In genomic region chr6:129686941-129687627, GRCh38 we compare ENCODE assay signal across 8 cellular contexts. TPM values are rescaled to one million over a fixed set of nuclear protein-coding genes. Genes with fewer than 3 reads are reported as not detected.
DNase-seq lines count a peak whose midpoint lies in the region; ATAC-seq and TF ChIP-seq lines count a peak whose summit lies in the region.

No MANE protein-coding gene starts in this region.

- CTCF ChIA-PET in activated CD8-positive, alpha-beta memory T cell treated with anti-CD3 and anti-CD28 coated beads, Interleukin-2, amount 10 ng/mL, durations not matched to agents 7 days and 5 days (lab: Charles Lee): interaction anchor here (0.7 to 4.2 kb wide), 8 partner anchors 9 to 189 kb away, joined by 3 to 26 read pairs (median 3); partner anchors contain the start of gene ARHGAP18

- H3K4me2 ChIP-seq in DND-41 (ENCODE audit: insufficient read depth, low read length): peak overlapping the region; percentile 40

- no peaks in the 10 kb centered on the region for H3K27me3 ChIP-seq in DND-41 (ENCODE audit: insufficient read depth, low read length, poor library complexity)
- no peaks in the 10 kb centered on the region for H3K27me3 ChIP-seq in H7 (ENCODE audit: control insufficient read depth, insufficient read depth, low read length)
- H3K27me3 ChIP-seq in suprapubic skin: no peaks in the 10 kb centered on the region

- no peaks in the 10 kb centered on the region for H3K36me3 ChIP-seq in DND-41 (ENCODE audit: insufficient read depth, low read length)
- H3K36me3 ChIP-seq in H7 (replicated peaks; ENCODE audit: control insufficient read depth, insufficient read depth, low read length): no peaks in the 10 kb centered on the region
- H3K36me3 ChIP-seq in suprapubic skin: no peaks in the 10 kb centered on the region

- peak overlapping the region; percentile 81 for H3K27ac Mint-ChIP-seq in activated CD8-positive, alpha-beta memory T cell treated with anti-CD3 and anti-CD28 coated beads, Interleukin-2, amount 10 ng/mL, durations not matched to agents 7 days and 5 days
- H3K27ac Mint-ChIP-seq in immature natural killer cell: peak overlapping the region; percentile 49 to 80 (median 78)

- H3K36me3 Mint-ChIP-seq in activated CD8-positive, alpha-beta memory T cell treated with anti-CD3 and anti-CD28 coated beads, Interleukin-2, amount 10 ng/mL, durations not matched to agents 7 days and 5 days: peaks cover 12% of the 10 kb centered on the region
- no peaks in the 10 kb centered on the region for H3K36me3 Mint-ChIP-seq in immature natural killer cell

- peak overlapping the region; percentile 81 for H3K27ac ChIP-seq in DND-41 (ENCODE audit: low read length)
- H3K27ac ChIP-seq in suprapubic skin: no peak overlapping the region

- 69% methylated on average over 7 of the region's 7 CpGs for WGBS in suprapubic skin

- ATAC-seq in DND-41 (ENCODE audit: insufficient read depth, low read depth): peak; percentile 86
- peak; percentile 83 for ATAC-seq in GM21526 (IDR thresholded peaks at IDR 0.05; ENCODE audit: low FRiP score, unreplicated experiment)
- ATAC-seq in activated CD8-positive, alpha-beta memory T cell treated with anti-CD3 and anti-CD28 coated beads, Interleukin-2, amount 10 ng/mL, durations not matched to agents 7 days and 5 days: peak; percentile 74

- no peaks in the 10 kb centered on the region for H3K27me3 Mint-ChIP-seq in activated CD8-positive, alpha-beta memory T cell treated with anti-CD3 and anti-CD28 coated beads, Interleukin-2, amount 10 ng/mL, durations not matched to agents 7 days and 5 days
- H3K27me3 Mint-ChIP-seq in immature natural killer cell (ENCODE audit: low read depth in 3 of 3): no peaks in the 10 kb centered on the region

- H3K9ac ChIP-seq in DND-41 (ENCODE audit: low read depth, low read length): no peak overlapping the region; the same call in 1 of the 2 replicates

- H3K4me1 ChIP-seq in DND-41 (ENCODE audit: insufficient read depth, low read length): peaks cover 53% of the 10 kb centered on the region
- peaks cover 47% of the 10 kb centered on the region for H3K4me1 ChIP-seq in suprapubic skin

- H3K9me3 ChIP-seq in DND-41 (ENCODE audit: insufficient read depth, low read length, severe bottlenecking) (no peaks in the 10 kb centered on the region), suprapubic skin (no peaks in the 10 kb centered on the region)

- H4K20me1 ChIP-seq in DND-41 (ENCODE audit: insufficient read depth, low read length): no peaks in the 10 kb centered on the region

- DNase-seq in DND-41: peak; percentile 83
- DNase-seq in Jurkat, Clone E6-1 (ENCODE audit: low read depth, low spot score): peak; percentile 89
- peak; percentile 79 for DNase-seq in activated CD8-positive, alpha-beta memory T cell treated with anti-CD3 and anti-CD28 coated beads, Interleukin-2, amount 10 ng/mL, durations not matched to agents 7 days and 5 days
- DNase-seq in immature natural killer cell: peak; percentile 69 to 75 (median 70)
- DNase-seq in H7: no peak
- no peak for DNase-seq in suprapubic skin (ENCODE audit: low spot score in 2 of 2)
- DNase-seq in RKO (ENCODE audit: low spot score): no peak

- TF ChIP-seq POLR2A in suprapubic skin (IDR thresholded peaks at IDR 0.05): no peak

- H3K4me3 Mint-ChIP-seq in activated CD8-positive, alpha-beta memory T cell treated with anti-CD3 and anti-CD28 coated beads, Interleukin-2, amount 10 ng/mL, durations not matched to agents 7 days and 5 days: peak overlapping the region; percentile 4
- peak overlapping the region; percentile 55 to 69 (median 61) for H3K4me3 Mint-ChIP-seq in immature natural killer cell

- no peak overlapping the region for H2AFZ ChIP-seq in DND-41 (ENCODE audit: low read depth, low read length)

- no peaks in the 10 kb centered on the region for H3K79me2 ChIP-seq in DND-41 (ENCODE audit: insufficient read depth, low read length)

- no peak for TF ChIP-seq EP300 in suprapubic skin (IDR thresholded peaks at IDR 0.05)

- H3K4me1 Mint-ChIP-seq in activated CD8-positive, alpha-beta memory T cell treated with anti-CD3 and anti-CD28 coated beads, Interleukin-2, amount 10 ng/mL, durations not matched to agents 7 days and 5 days: peaks cover 74% of the 10 kb centered on the region
- H3K4me1 Mint-ChIP-seq in immature natural killer cell: peaks cover 77 to 78% of the 10 kb centered on the region in 2 donors

- H3K4me3 ChIP-seq in DND-41 (ENCODE audit: low read depth in 1 of 2, low read length in 2 of 2) (no peak overlapping the region), H7 (ENCODE audit: insufficient read depth, low read depth, low read length) (no peak overlapping the region), suprapubic skin (no peak overlapping the region)
- peak overlapping the region; percentile 15 for H3K4me3 ChIP-seq in Jurkat, Clone E6-1 (ENCODE audit: low read length)

- no peak for TF ChIP-seq CTCF in DND-41 (IDR thresholded peaks at IDR 0.05; ENCODE audit: borderline replicate concordance, extremely low read depth, low read length, poor library complexity, severe bottlenecking)
- no peak for TF ChIP-seq CTCF in suprapubic skin (IDR thresholded peaks at IDR 0.05)

- no peaks in the 10 kb centered on the region for H3K9me3 Mint-ChIP-seq in activated CD8-positive, alpha-beta memory T cell treated with anti-CD3 and anti-CD28 coated beads, Interleukin-2, amount 10 ng/mL, durations not matched to agents 7 days and 5 days (ENCODE audit: low read depth)
- no peaks in the 10 kb centered on the region for H3K9me3 Mint-ChIP-seq in immature natural killer cell

RNA-seq across cellular contexts. Expression of gene ARHGAP18, which starts 22.9 kb away (rescaled TPM):
- polyA plus RNA-seq in Jurkat, Clone E6-1 (2012; ENCODE audit: insufficient read depth, insufficient read length): not detected
- total RNA-seq in activated CD8-positive, alpha-beta memory T cell treated with anti-CD3 and anti-CD28 coated beads, Interleukin-2, amount 10 ng/mL, durations not matched to agents 7 days and 5 days: 10 to 100 TPM; 14.1 to 20.8 TPM
- polyA plus RNA-seq in immature natural killer cell: 1 to 10 TPM; 4.2 to 9.9 (median 6.7) TPM
- total RNA-seq in H7 (2014; rRNA removed; shearing (Covaris generic)): 3.9 and 4.0 TPM in 2 replicates
- 10 to 100 TPM in 2 of 4 donors, 1 to 10 TPM in 2; 7.1 to 14.2 (median 11.0) TPM for total RNA-seq in suprapubic skin

Comparison
In these comparisons a context has a peak if more than half of its experiments do, and no peak if none do; other contexts are left out.
1. DNase-seq: peak in DND-41 (single experiment), Jurkat, Clone E6-1 (single experiment), activated CD8-positive, alpha-beta memory T cell treated with anti-CD3 and anti-CD28 coated beads, Interleukin-2, amount 10 ng/mL, durations not matched to agents 7 days and 5 days (single experiment) and immature natural killer cell (3 of 3); none in H7 (single experiment), suprapubic skin (0 of 2) and RKO (single experiment).
2. Peak in every context shown above with its lines, with median percentiles within 50 percentile points of each other: ATAC-seq.